Comparison of ENCODE assay signal across 11 cellular contexts in genomic region chr2:43305006-43305405, GRCh38.
A peak's percentile ranks its signal among the peaks of the same experiment; 100 is the strongest.
DNase-seq lines count a peak whose midpoint lies in the region; ATAC-seq and TF ChIP-seq lines count a peak whose summit lies in the region.
"Had no signal": no experiment of that assay in that cellular context is flagged by ENCODE, and none has a peak within 500 bp of the region (broad histone marks: within the 10 kb centered on the region; RNA-seq: fewer than 3 reads in every experiment).

No MANE protein-coding gene starts in this region.

- H3K36me3 Mint-ChIP-seq in glutamatergic neuron (ENCODE audit: unreplicated experiment): no peaks in the 10 kb centered on the region

- ATAC-seq in Panc1: 0 out of 2 replicates have a peak, but pooled peaks have one; percentile 45
- peak; percentile 29 for ATAC-seq in thoracic aorta (ENCODE audit: insufficient number of reproducible peaks, low FRiP score, low read depth)
- no peak for ATAC-seq in HG03039 (IDR thresholded peaks at IDR 0.05; ENCODE audit: unreplicated experiment)
- no peak for ATAC-seq in GM19467 (IDR thresholded peaks at IDR 0.05; ENCODE audit: unreplicated experiment)
- ATAC-seq in GM18511 (IDR thresholded peaks at IDR 0.05; ENCODE audit: unreplicated experiment): no peak

- TF ChIP-seq POLR2A in esophagus muscularis mucosa (IDR thresholded peaks at IDR 0.05; ENCODE audit: low read depth): no peak

- WGBS in esophagus muscularis mucosa: 9% methylated on average over 2 of the region's 2 CpGs
- WGBS in mesendoderm (ENCODE audit: extremely low coverage, insufficient coverage, low lambda C conversion rate): no CpG with 5 or more reads among the region's 2 CpGs

- H3K4me3 Mint-ChIP-seq in glutamatergic neuron (ENCODE audit: unreplicated experiment): no peak overlapping the region

- DNase-seq in Panc1 (ENCODE audit: low read depth, low spot score) (no peak), esophagus muscularis mucosa (ENCODE audit: extremely low spot score) (no peak), mesendoderm (peak; percentile 18), thoracic aorta (ENCODE audit: low spot score) (no peak), glutamatergic neuron (no peak)
- DNase-seq: COR-L47; NCI-H1092; NK-92 treated with Interleukin-12 subunit alpha and Interleukin-12 subunit beta, amount 100 ng/mL, for 24 hours had no signal

- H3K4me3 ChIP-seq in Panc1 (ENCODE audit: low read depth in 2 of 2, low read length in 2 of 2): no peak overlapping the region
- H3K4me3 ChIP-seq in esophagus muscularis mucosa: no peak overlapping the region
- no peak overlapping the region for H3K4me3 ChIP-seq in mesendoderm (ENCODE audit: low read length)
- no peak overlapping the region for H3K4me3 ChIP-seq in thoracic aorta

- H3K9me3 Mint-ChIP-seq in glutamatergic neuron (ENCODE audit: unreplicated experiment): no peaks in the 10 kb centered on the region

- H2AK5ac ChIP-seq in mesendoderm (ENCODE audit: low read length): no peak overlapping the region

- H3K56ac ChIP-seq in mesendoderm (ENCODE audit: low read length): no peak overlapping the region

- H3K9me3 ChIP-seq in Panc1 (ENCODE audit: control insufficient read depth, insufficient read depth, low read depth, low read length) (no peaks in the 10 kb centered on the region), esophagus muscularis mucosa (no peaks in the 10 kb centered on the region), thoracic aorta (no peaks in the 10 kb centered on the region)

- H4K5ac ChIP-seq in mesendoderm (ENCODE audit: low read length): no peak overlapping the region

- TF ChIP-seq EP300 in esophagus muscularis mucosa (IDR thresholded peaks at IDR 0.05): no peak

- no peak overlapping the region for H2BK5ac ChIP-seq in mesendoderm (ENCODE audit: low read length)

- H3K27ac ChIP-seq in Panc1 (ENCODE audit: low read length): peak overlapping the region; percentile 2; the same call in 1 of the 2 replicates
- peak overlapping the region; percentile 69 to 88 (median 74) for H3K27ac ChIP-seq in esophagus muscularis mucosa (replicated peaks in 1 of 4)
- H3K27ac ChIP-seq in mesendoderm (ENCODE audit: low read depth, low read length): no peak overlapping the region
- peak overlapping the region; percentile 52 to 80 for H3K27ac ChIP-seq in thoracic aorta

- POLR2A ChIA-PET in Panc1 (lab: Charles Lee): no interaction called here

- in situ Hi-C loops in Panc1 (cut with HindIII; ENCODE audit: low pct_unique_long_range_greater_than_20kb, low sequenced_read_pairs): no loop called here

- H2BK120ac ChIP-seq in mesendoderm (ENCODE audit: low read depth, low read length): no peak overlapping the region

- H3K23ac ChIP-seq in mesendoderm (ENCODE audit: low read length): no peak overlapping the region

- H3K27me3 ChIP-seq in Panc1 (ENCODE audit: control insufficient read depth, insufficient read depth, low read length) (no peaks in the 10 kb centered on the region), esophagus muscularis mucosa (no peaks in the 10 kb centered on the region), mesendoderm (ENCODE audit: insufficient read depth, low read length, poor library complexity) (no peaks in the 10 kb centered on the region), thoracic aorta (replicated peaks; ENCODE audit: insufficient read depth) (no peaks in the 10 kb centered on the region)

- BruUV-seq in Panc1 (replicated peaks; lab: Mats Ljungman, UMichigan): no TSS peak

- H3K18ac ChIP-seq in mesendoderm (ENCODE audit: low read length): no peak overlapping the region

- CTCF ChIA-PET in Panc1 (lab: Charles Lee): no interaction called here

- no peak overlapping the region for H3K4me2 ChIP-seq in mesendoderm (ENCODE audit: low read length)

- H3K27me3 Mint-ChIP-seq in glutamatergic neuron (ENCODE audit: unreplicated experiment): peaks cover 2% of the 10 kb centered on the region

- H3K4ac ChIP-seq in mesendoderm (ENCODE audit: low read depth, low read length): no peak overlapping the region

- H4K8ac ChIP-seq in mesendoderm (ENCODE audit: low read depth, low read length): no peak overlapping the region

- H3K4me1 ChIP-seq in Panc1 (ENCODE audit: control insufficient read depth, insufficient read depth, low read length) (peaks cover 18% of the 10 kb centered on the region), esophagus muscularis mucosa (peaks cover 55 to 68% (median 64%) of the 10 kb centered on the region in 4 donors), mesendoderm (ENCODE audit: control insufficient read depth, low read depth, low read length) (no peaks in the 10 kb centered on the region), thoracic aorta (ENCODE audit: control insufficient read depth in 1 of 2, low read depth in 2 of 2) (peaks cover 56 to 85% of the 10 kb centered on the region in 2 donors)

- TF ChIP-seq CTCF in Panc1 (IDR thresholded peaks at IDR 0.05): no peak
- TF ChIP-seq CTCF in esophagus muscularis mucosa (IDR thresholded peaks at IDR 0.05): no peak
- no peak for TF ChIP-seq CTCF in thoracic aorta (IDR thresholded peaks at IDR 0.05)
- no peak for TF ChIP-seq CTCF in glutamatergic neuron (IDR thresholded peaks at IDR 0.05; ENCODE audit: partially characterized antibody, unreplicated experiment)

- no peaks in the 10 kb centered on the region for H3K79me2 ChIP-seq in mesendoderm (ENCODE audit: control insufficient read depth, insufficient read depth, low read length)

- H3K4me1 Mint-ChIP-seq in glutamatergic neuron (ENCODE audit: low read depth, unreplicated experiment): no peaks in the 10 kb centered on the region

- H3K79me1 ChIP-seq in mesendoderm (ENCODE audit: low read length): no peaks in the 10 kb centered on the region

- intact Hi-C loops in Panc1 (cut with micrococcal nuclease; ENCODE audit: unreplicated experiment) (no loop called here), esophagus muscularis mucosa (cut with DNase I) (no loop called here)

- no peak overlapping the region for H3K27ac Mint-ChIP-seq in glutamatergic neuron (ENCODE audit: unreplicated experiment)

- H3K36me3 ChIP-seq in Panc1 (ENCODE audit: control insufficient read depth, insufficient read depth, low read length) (no peaks in the 10 kb centered on the region), esophagus muscularis mucosa (no peaks in the 10 kb centered on the region), mesendoderm (ENCODE audit: control insufficient read depth, insufficient read depth, low read length) (no peaks in the 10 kb centered on the region), thoracic aorta (no peaks in the 10 kb centered on the region)

- no peak overlapping the region for H3K9ac ChIP-seq in mesendoderm (ENCODE audit: low read length)

- no peak overlapping the region for H2BK15ac ChIP-seq in mesendoderm (replicated peaks; ENCODE audit: low read depth)

Comparison
In these comparisons a context has a peak if more than half of its experiments do, and no peak if none do; other contexts are left out.
1. ATAC-seq: peak in Panc1 (single experiment) and thoracic aorta (single experiment); none in HG03039 (single experiment), GM19467 (single experiment) and GM18511 (single experiment).